12 cellular contexts compared by ENCODE assay signal in the genomic region with DNA sequence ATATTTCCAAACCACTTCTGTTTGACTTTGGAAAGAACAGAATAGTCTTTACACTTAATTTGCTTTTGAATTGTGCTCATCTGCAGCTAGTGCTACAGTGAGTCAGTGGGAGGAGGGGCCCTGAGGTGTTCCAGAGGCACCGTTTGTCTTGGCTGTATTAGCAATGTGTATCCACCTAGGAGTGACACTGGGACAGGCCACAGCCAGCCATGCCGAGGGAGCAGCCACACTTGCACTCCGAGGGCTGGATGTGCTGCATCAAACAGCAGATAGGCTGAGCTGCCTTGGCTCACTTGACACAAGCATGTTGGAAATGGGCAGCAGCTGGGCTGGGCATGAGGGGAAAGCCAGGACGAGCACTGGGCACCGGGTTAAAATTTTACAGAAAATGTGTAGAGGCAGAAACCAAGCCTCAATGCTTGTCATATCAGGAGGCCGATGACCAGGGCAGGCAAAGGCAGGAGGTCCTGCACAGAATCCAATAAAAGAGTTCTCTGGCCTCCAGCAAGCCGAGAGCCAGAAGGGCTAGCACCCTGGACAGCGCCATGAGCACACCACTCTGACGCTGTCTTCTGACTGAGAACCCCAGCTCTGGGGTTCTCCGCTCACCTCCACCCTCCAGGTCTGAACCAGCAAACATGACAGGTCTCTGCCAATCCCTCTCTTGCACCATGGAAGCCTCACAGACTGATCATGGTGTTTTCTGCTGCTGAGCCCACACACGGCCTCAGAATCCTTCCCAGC.
A peak's percentile ranks its signal among the peaks of the same experiment; 100 is the strongest.
DNase-seq lines count a peak whose midpoint lies in the region; ATAC-seq and TF ChIP-seq lines count a peak whose summit lies in the region.
"Had no signal": no experiment of that assay in that cellular context is flagged by ENCODE, and none has a peak within 500 bp of the region (broad histone marks: within the 10 kb centered on the region; RNA-seq: fewer than 3 reads in every experiment).

No MANE protein-coding gene starts in this region.

- 52% methylated on average over 11 of the region's 11 CpGs for WGBS in hepatocyte (ENCODE audit: low lambda C conversion rate, missing lambda C conversion rate)

- no peaks in the 10 kb centered on the region for H3K79me2 ChIP-seq in hepatocyte

- no peak overlapping the region for H3K4me2 ChIP-seq in hepatocyte

- H3K27me3 ChIP-seq in hepatocyte, result no peaks in the 10 kb centered on the region
- no peaks in the 10 kb centered on the region for H3K27me3 ChIP-seq in effector memory CD4-positive, alpha-beta T cell (replicated peaks; ENCODE audit: control insufficient read depth, insufficient read depth, low read length, poor library complexity, severe bottlenecking)

- H2AFZ ChIP-seq in hepatocyte, result no peak overlapping the region

- intact Hi-C loops in cardiac septum (cut with DNase I), result no loop called here
- intact Hi-C loops in left ventricle myocardium superior (cut with micrococcal nuclease), result no loop called here

- no peaks in the 10 kb centered on the region for H3K4me1 ChIP-seq in hepatocyte (ENCODE audit: insufficient read depth)
- H3K4me1 ChIP-seq in effector memory CD4-positive, alpha-beta T cell (ENCODE audit: control insufficient read depth, insufficient read depth, low read length, poor library complexity, severe bottlenecking), result no peaks in the 10 kb centered on the region

- no peak overlapping the region for H3K27ac ChIP-seq in hepatocyte
- no peak overlapping the region for H3K27ac ChIP-seq in effector memory CD4-positive, alpha-beta T cell (ENCODE audit: insufficient read depth, low read length, poor library complexity, severe bottlenecking)

- peak; percentile 63 for DNase-seq in cardiac septum (ENCODE audit: low spot score)
- no peak for DNase-seq in left ventricle myocardium superior
- DNase-seq in hepatocyte (ENCODE audit: low spot score), result peak; percentile 80
- no peak for DNase-seq in H4 (ENCODE audit: low spot score)
- DNase-seq in effector memory CD4-positive, alpha-beta T cell, result no peak
- DNase-seq: CD8-positive, alpha-beta memory T cell; left colon; NCI-H526 treated with DMSO at 0.1 percent for 48 hours had no signal

- no peaks in the 10 kb centered on the region for H4K20me1 ChIP-seq in hepatocyte (ENCODE audit: insufficient read depth, poor library complexity, severe bottlenecking)

- H3K36me3 ChIP-seq in hepatocyte (replicated peaks; ENCODE audit: insufficient read depth, low read depth), result no peaks in the 10 kb centered on the region
- no peaks in the 10 kb centered on the region for H3K36me3 ChIP-seq in effector memory CD4-positive, alpha-beta T cell (ENCODE audit: control insufficient read depth, insufficient read depth, low read length)

- ATAC-seq in left ventricle myocardium superior (no peak), GM21576 (IDR thresholded peaks at IDR 0.05; ENCODE audit: unreplicated experiment) (no peak), HG02642 (IDR thresholded peaks at IDR 0.05; ENCODE audit: poor library complexity, unreplicated experiment) (no peak)
- ATAC-seq: activated CD4-positive, CD25-positive, alpha-beta regulatory T cell treated with anti-CD3 and anti-CD28 coated beads, Interleukin-2, amount 50 U/mL, for 24 hours; left colon had no signal

- TF ChIP-seq CTCF in hepatocyte (IDR thresholded peaks at IDR 0.05; ENCODE audit: poor library complexity), result no peak

- H3K9me3 ChIP-seq in hepatocyte (ENCODE audit: low read depth), result no peaks in the 10 kb centered on the region
- H3K9me3 ChIP-seq in effector memory CD4-positive, alpha-beta T cell (ENCODE audit: control insufficient read depth, low read length), result no peaks in the 10 kb centered on the region

- H3K9me2 ChIP-seq in hepatocyte (replicated peaks; ENCODE audit: insufficient read depth), result no peaks in the 10 kb centered on the region

- H3K4me3 ChIP-seq in hepatocyte, result no peak overlapping the region
- no peak overlapping the region for H3K4me3 ChIP-seq in effector memory CD4-positive, alpha-beta T cell (ENCODE audit: insufficient read depth, low read depth, low read length, poor library complexity, severe bottlenecking)

TF ChIP-seq in PFSK-1, 5 proteins besides CTCF, POLR2A, EP300 and RAD21:
- no peak for TF ChIP-seq TAF1 (IDR thresholded peaks at IDR 0.05; ENCODE audit: borderline replicate concordance, insufficient read depth, low read length)
- no peak for TF ChIP-seq SIN3A (IDR thresholded peaks at IDR 0.05; ENCODE audit: borderline replicate concordance, insufficient read depth, low read length)
- TF ChIP-seq, protein P1, sequence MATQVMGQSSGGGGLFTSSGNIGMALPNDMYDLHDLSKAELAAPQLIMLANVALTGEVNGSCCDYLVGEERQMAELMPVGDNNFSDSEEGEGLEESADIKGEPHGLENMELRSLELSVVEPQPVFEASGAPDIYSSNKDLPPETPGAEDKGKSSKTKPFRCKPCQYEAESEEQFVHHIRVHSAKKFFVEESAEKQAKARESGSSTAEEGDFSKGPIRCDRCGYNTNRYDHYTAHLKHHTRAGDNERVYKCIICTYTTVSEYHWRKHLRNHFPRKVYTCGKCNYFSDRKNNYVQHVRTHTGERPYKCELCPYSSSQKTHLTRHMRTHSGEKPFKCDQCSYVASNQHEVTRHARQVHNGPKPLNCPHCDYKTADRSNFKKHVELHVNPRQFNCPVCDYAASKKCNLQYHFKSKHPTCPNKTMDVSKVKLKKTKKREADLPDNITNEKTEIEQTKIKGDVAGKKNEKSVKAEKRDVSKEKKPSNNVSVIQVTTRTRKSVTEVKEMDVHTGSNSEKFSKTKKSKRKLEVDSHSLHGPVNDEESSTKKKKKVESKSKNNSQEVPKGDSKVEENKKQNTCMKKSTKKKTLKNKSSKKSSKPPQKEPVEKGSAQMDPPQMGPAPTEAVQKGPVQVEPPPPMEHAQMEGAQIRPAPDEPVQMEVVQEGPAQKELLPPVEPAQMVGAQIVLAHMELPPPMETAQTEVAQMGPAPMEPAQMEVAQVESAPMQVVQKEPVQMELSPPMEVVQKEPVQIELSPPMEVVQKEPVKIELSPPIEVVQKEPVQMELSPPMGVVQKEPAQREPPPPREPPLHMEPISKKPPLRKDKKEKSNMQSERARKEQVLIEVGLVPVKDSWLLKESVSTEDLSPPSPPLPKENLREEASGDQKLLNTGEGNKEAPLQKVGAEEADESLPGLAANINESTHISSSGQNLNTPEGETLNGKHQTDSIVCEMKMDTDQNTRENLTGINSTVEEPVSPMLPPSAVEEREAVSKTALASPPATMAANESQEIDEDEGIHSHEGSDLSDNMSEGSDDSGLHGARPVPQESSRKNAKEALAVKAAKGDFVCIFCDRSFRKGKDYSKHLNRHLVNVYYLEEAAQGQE (IDR thresholded peaks at IDR 0.05; ENCODE audit: insufficient read depth in 1 of 2, low read depth in 2 of 2, low read length in 2 of 2), result peak; percentile 92 to 96
- TF ChIP-seq FOXP2 (optimal IDR thresholded peaks at IDR 0.05; ENCODE audit: borderline replicate concordance, extremely low read depth, extremely low read length, insufficient read depth), result no peak
- no peak for TF ChIP-seq POLR2AphosphoS5 (IDR thresholded peaks at IDR 0.05; ENCODE audit: low read depth, low read length)
TF ChIP-seq in PFSK-1: peak in this region for 1.

Comparison
In these comparisons a context has a peak if more than half of its experiments do, and no peak if none do; other contexts are left out.
1. DNase-seq: peak in cardiac septum (single experiment) and hepatocyte (single experiment); none in left ventricle myocardium superior (single experiment), H4 (single experiment) and effector memory CD4-positive, alpha-beta T cell (0 of 3).